28 cellular contexts compared by ENCODE assay signal in genomic region chr1:180103819-180104218, GRCh38.
"Had no signal": no experiment of that assay in that cellular context is flagged by ENCODE, and none has a peak within 500 bp of the region (broad histone marks: within the 10 kb centered on the region; RNA-seq: fewer than 3 reads in every experiment).

No MANE protein-coding gene starts in this region.

- FAIRE-seq: astrocyte had no signal

- DNase-seq: activated CD4-positive, alpha-beta memory T cell treated with anti-CD3 and anti-CD28 coated beads for 36 hours; activated CD4-positive, alpha-beta T cell treated with anti-CD3 and anti-CD28 coated beads for 4 hours; activated CD4-positive, alpha-beta T cell treated with anti-CD3 and anti-CD28 coated beads, Interleukin-2, amount 50 U/mL, for 1 hour; activated CD8-positive, alpha-beta memory T cell treated with anti-CD3 and anti-CD28 coated beads, Interleukin-2, amount 50 U/mL, for 4 hours; activated gamma-delta T cell treated with Interleukin-2 at 50 U/mL for 16 hours; activated naive CD4-positive, alpha-beta T cell treated with anti-CD3 and anti-CD28 coated beads for 36 hours; activated T-cell treated with anti-CD3 and anti-CD28 coated beads for 4 hours; activated T-cell treated with anti-CD3 and anti-CD28 coated beads, Interleukin-2, amount 50 U/mL, for 4 hours; adrenal gland; body of pancreas; Kasumi-1; KG1; MG63; NCI-H1048; NCI-H1105 treated with DMSO at 0.1 percent for 48 hours; NCI-H1436; NCI-H1694; NCI-H1930; NCI-H2081 treated with DMSO at 0.1 percent for 48 hours; NCI-H226; NCI-H524 treated with DMSO at 0.1 percent for 48 hours; RPMI8226; SIG-M5; T-helper 1 cell; T-helper 2 cell; T-helper 9 cell had no signal

- H3K4me3 ChIP-seq: adrenal gland, body of pancreas, breast epithelium, MG63 had no signal

- H3K27ac ChIP-seq: adrenal gland, body of pancreas, breast epithelium had no signal

- H3K36me3 ChIP-seq: breast epithelium had no signal

- H3K4me1 ChIP-seq: adrenal gland, body of pancreas, breast epithelium had no signal

- H3K9me3 ChIP-seq: adrenal gland, body of pancreas, breast epithelium, MG63 had no signal

- H3K27me3 ChIP-seq: adrenal gland, body of pancreas, breast epithelium, MG63 had no signal
